ENCODE assay signal across 9 cellular contexts in the genomic region with DNA sequence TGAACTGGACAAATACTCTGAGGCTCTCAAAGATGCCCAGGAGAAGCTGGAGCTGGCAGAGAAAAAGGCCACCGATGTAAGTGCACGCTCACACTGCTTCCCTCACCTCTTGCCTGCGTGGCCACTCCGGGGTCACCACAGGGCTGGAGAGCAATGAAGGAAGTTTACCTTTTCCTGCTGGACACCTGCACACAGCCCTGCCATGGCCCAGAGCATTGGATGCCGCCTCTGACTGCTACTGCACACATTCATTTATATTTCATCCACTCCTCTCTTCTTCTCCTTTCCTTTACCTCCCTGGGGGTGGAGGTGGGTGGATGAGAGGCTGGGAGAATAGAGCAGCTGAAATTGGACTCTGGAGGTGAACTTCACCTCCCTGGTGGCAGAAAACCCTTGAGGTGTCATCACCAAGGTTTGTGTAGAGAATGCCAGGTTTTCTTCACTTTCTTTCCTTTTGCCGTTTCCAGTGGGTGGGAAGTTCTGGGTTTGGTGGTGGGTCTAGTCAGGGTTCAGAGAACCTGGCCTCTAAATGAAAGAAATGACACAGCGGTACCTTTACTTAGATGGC. TPM values are rescaled to one million over a fixed set of nuclear protein-coding genes. Genes with fewer than 3 reads are reported as not detected.
DNase-seq lines count a peak whose midpoint lies in the region; ATAC-seq and TF ChIP-seq lines count a peak whose summit lies in the region.
"Had no signal": no experiment of that assay in that cellular context is flagged by ENCODE, and none has a peak within 500 bp of the region (broad histone marks: within the 10 kb centered on the region; RNA-seq: fewer than 3 reads in every experiment).

No MANE protein-coding gene starts in this region.

- no peak for TF ChIP-seq POLR2A in erythroblast (IDR thresholded peaks at IDR 0.05; ENCODE audit: low read length)

- H3K27me3 ChIP-seq in GM23338 (ENCODE audit: insufficient read depth) (0 out of 2 replicates have a peak, but pooled peaks cover 6% of the 10 kb centered on the region), iPS-15b (ENCODE audit: control insufficient read depth, insufficient read depth, low read length) (peaks cover 5% of the 10 kb centered on the region)

- peaks cover 6% of the 10 kb centered on the region; the same call in 1 of the 2 replicates for H4K20me1 ChIP-seq in GM23338 (replicated peaks; ENCODE audit: insufficient read depth)

- no peaks in the 10 kb centered on the region for H3K9me3 ChIP-seq in iPS-15b (ENCODE audit: control insufficient read depth, insufficient read depth, low read length)

- intact Hi-C loops in activated T-helper 2 cell treated with anti-CD3 and anti-CD28 coated beads, Interferon-gamma antibody, Interleukin-2, Interleukin-4, amounts not matched to agents 10 μg/mL and 5 μg/mL and 100 μg/mL, durations not matched to agents 14 hours and 24 hours and 36 hours (cut with micrococcal nuclease): loop anchor here (10.0 kb wide), 1 partner anchor 151 kb away; no protein-coding TSS in a partner anchor

- peak overlapping the region; percentile 85 for H3K4me3 ChIP-seq in GM23338
- peak overlapping the region; percentile 90 for H3K4me3 ChIP-seq in iPS-15b (ENCODE audit: low read depth, low read length)
- peak overlapping the region; percentile 90 for H3K4me3 ChIP-seq in skeletal muscle cell (ENCODE audit: low read depth, low read length)

- no peaks in the 10 kb centered on the region; the same call in 2 of the 3 replicates for H3K9me3 Mint-ChIP-seq in GM23338
- H3K9me3 Mint-ChIP-seq in activated T-helper 2 cell treated with anti-CD3 and anti-CD28 coated beads, Interferon-gamma antibody, Interleukin-2, Interleukin-4, amounts not matched to agents 10 μg/mL and 5 μg/mL and 100 μg/mL, durations not matched to agents 14 hours and 24 hours and 36 hours: no peaks in the 10 kb centered on the region

- peak overlapping the region; percentile 82 for H3K9ac ChIP-seq in iPS-15b (ENCODE audit: low read depth, low read length)

- TF ChIP-seq CTCF in GM23338 (conservative IDR thresholded peaks at IDR 0.05; ENCODE audit: low read depth in 2 of 2): no peak

- no peaks in the 10 kb centered on the region for H3K9me2 ChIP-seq in GM23338 (ENCODE audit: insufficient read depth)

- no peak for DNase-seq in GM23338 (ENCODE audit: low spot score)
- no peak for DNase-seq in activated T-helper 2 cell treated with anti-CD3 and anti-CD28 coated beads, Interferon-gamma antibody, Interleukin-2, Interleukin-4, amounts not matched to agents 10 μg/mL and 5 μg/mL and 100 μg/mL, durations not matched to agents 14 hours and 24 hours and 36 hours (ENCODE audit: low spot score)
- DNase-seq in skeletal muscle cell (ENCODE audit: low read depth): no peak
- DNase-seq in hepatic stellate cell (ENCODE audit: low spot score): no peak
- DNase-seq in middle frontal gyrus (ENCODE audit: extremely low spot score, low spot score): no peak
- no peak for DNase-seq in erythroblast (lab: John Stamatoyannopoulos, UW)
- DNase-seq: NCI-H2227 treated with DMSO at 0.1 percent for 48 hours had no signal

- peak overlapping the region; percentile 93 for H3K4me2 ChIP-seq in GM23338

- 0 out of 2 replicates have a peak overlapping the region, but pooled peaks have one; percentile 61 for H3K27ac Mint-ChIP-seq in GM23338
- no peak overlapping the region for H3K27ac Mint-ChIP-seq in activated T-helper 2 cell treated with anti-CD3 and anti-CD28 coated beads, Interferon-gamma antibody, Interleukin-2, Interleukin-4, amounts not matched to agents 10 μg/mL and 5 μg/mL and 100 μg/mL, durations not matched to agents 14 hours and 24 hours and 36 hours

- peaks cover 22% of the 10 kb centered on the region for H3K79me2 ChIP-seq in GM23338 (replicated peaks; ENCODE audit: insufficient read depth)

- H3K4me1 ChIP-seq in GM23338 (ENCODE audit: insufficient read depth): peaks cover 39% of the 10 kb centered on the region
- peaks cover 30% of the 10 kb centered on the region for H3K4me1 ChIP-seq in iPS-15b (ENCODE audit: control insufficient read depth, insufficient read depth, low read length)

- peaks cover 39% of the 10 kb centered on the region for H3K27me3 Mint-ChIP-seq in GM23338 (ENCODE audit: insufficient read depth, low read depth, poor library complexity)
- peaks cover 82% of the 10 kb centered on the region for H3K27me3 Mint-ChIP-seq in activated T-helper 2 cell treated with anti-CD3 and anti-CD28 coated beads, Interferon-gamma antibody, Interleukin-2, Interleukin-4, amounts not matched to agents 10 μg/mL and 5 μg/mL and 100 μg/mL, durations not matched to agents 14 hours and 24 hours and 36 hours (ENCODE audit: low read depth)

- no peak overlapping the region for H2AFZ ChIP-seq in GM23338

- ATAC-seq in GM23338 (no peak), HG03095 (IDR thresholded peaks at IDR 0.05; ENCODE audit: unreplicated experiment) (no peak)

- peak overlapping the region; percentile 98 for H3K4me3 Mint-ChIP-seq in GM23338
- H3K4me3 Mint-ChIP-seq in activated T-helper 2 cell treated with anti-CD3 and anti-CD28 coated beads, Interferon-gamma antibody, Interleukin-2, Interleukin-4, amounts not matched to agents 10 μg/mL and 5 μg/mL and 100 μg/mL, durations not matched to agents 14 hours and 24 hours and 36 hours (ENCODE audit: low read depth): peak overlapping the region; percentile 27

- peaks cover 59% of the 10 kb centered on the region for H3K4me1 Mint-ChIP-seq in GM23338
- peaks cover 11% of the 10 kb centered on the region for H3K4me1 Mint-ChIP-seq in activated T-helper 2 cell treated with anti-CD3 and anti-CD28 coated beads, Interferon-gamma antibody, Interleukin-2, Interleukin-4, amounts not matched to agents 10 μg/mL and 5 μg/mL and 100 μg/mL, durations not matched to agents 14 hours and 24 hours and 36 hours (ENCODE audit: low read depth)

- H3K27ac ChIP-seq in GM23338 (ENCODE audit: low read depth): peak overlapping the region; percentile 78

- H3F3A ChIP-seq in GM23338 (replicated peaks; ENCODE audit: low read depth): peaks cover 22% of the 10 kb centered on the region

- peaks cover 49% of the 10 kb centered on the region for H3K36me3 Mint-ChIP-seq in GM23338 (ENCODE audit: low read depth)
- no peaks in the 10 kb centered on the region for H3K36me3 Mint-ChIP-seq in activated T-helper 2 cell treated with anti-CD3 and anti-CD28 coated beads, Interferon-gamma antibody, Interleukin-2, Interleukin-4, amounts not matched to agents 10 μg/mL and 5 μg/mL and 100 μg/mL, durations not matched to agents 14 hours and 24 hours and 36 hours (ENCODE audit: low read depth)

- H3K36me3 ChIP-seq in GM23338 (ENCODE audit: insufficient read depth) (peaks cover 18% of the 10 kb centered on the region; the same call in 1 of the 2 replicates), iPS-15b (ENCODE audit: control insufficient read depth, insufficient read depth, low read length) (peaks cover 7% of the 10 kb centered on the region)

TF ChIP-seq in GM23338, 12 proteins besides CTCF, POLR2A, EP300 and RAD21 (continues in another document):
- no peak for TF ChIP-seq STAT1 (IDR thresholded peaks at IDR 0.05; ENCODE audit: unreplicated experiment)
- no peak for TF ChIP-seq CREB1 (CRISPR knock-in tag; IDR thresholded peaks at IDR 0.05; ENCODE audit: low read depth)
- TF ChIP-seq POLR2AphosphoS5 (IDR thresholded peaks at IDR 0.05; ENCODE audit: low read depth): no peak; the same call in 1 of the 2 replicates
- no peak for TF ChIP-seq ZNF331 (CRISPR knock-in tag; IDR thresholded peaks at IDR 0.05; ENCODE audit: low read depth)
- TF ChIP-seq NANOG (IDR thresholded peaks at IDR 0.05; ENCODE audit: borderline replicate concordance): no peak
- no peak for TF ChIP-seq ZNF114 (CRISPR knock-in tag; IDR thresholded peaks at IDR 0.05)
- TF ChIP-seq JUNB (IDR thresholded peaks at IDR 0.05; ENCODE audit: unreplicated experiment): no peak
- TF ChIP-seq EZH2 (IDR thresholded peaks at IDR 0.05; ENCODE audit: low read depth, unreplicated experiment): no peak
- TF ChIP-seq, protein P1, sequence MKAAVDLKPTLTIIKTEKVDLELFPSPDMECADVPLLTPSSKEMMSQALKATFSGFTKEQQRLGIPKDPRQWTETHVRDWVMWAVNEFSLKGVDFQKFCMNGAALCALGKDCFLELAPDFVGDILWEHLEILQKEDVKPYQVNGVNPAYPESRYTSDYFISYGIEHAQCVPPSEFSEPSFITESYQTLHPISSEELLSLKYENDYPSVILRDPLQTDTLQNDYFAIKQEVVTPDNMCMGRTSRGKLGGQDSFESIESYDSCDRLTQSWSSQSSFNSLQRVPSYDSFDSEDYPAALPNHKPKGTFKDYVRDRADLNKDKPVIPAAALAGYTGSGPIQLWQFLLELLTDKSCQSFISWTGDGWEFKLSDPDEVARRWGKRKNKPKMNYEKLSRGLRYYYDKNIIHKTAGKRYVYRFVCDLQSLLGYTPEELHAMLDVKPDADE (IDR thresholded peaks at IDR 0.05): no peak
- no peak for TF ChIP-seq EZH2phosphoT487 (IDR thresholded peaks at IDR 0.05; ENCODE audit: unreplicated experiment)

RNA-seq across cellular contexts. Expression of a gene that starts 1.6 kb away (rescaled TPM):
- 412 and 449 TPM in 2 replicates for total RNA-seq in GM23338 (2014; rRNA removed; shearing (Covaris generic))
- polyA plus RNA-seq in GM23338 (2016; fragmentation: Nextera tagmentation; extraction: Ambion mirVana): 913 and 929 TPM in 2 replicates
- 11.1 and 13.5 TPM in 2 replicates for total RNA-seq in activated T-helper 2 cell treated with anti-CD3 and anti-CD28 coated beads, Interferon-gamma antibody, Interleukin-2, Interleukin-4, amounts not matched to agents 10 μg/mL and 5 μg/mL and 100 μg/mL, durations not matched to agents 14 hours and 24 hours and 36 hours

Comparison
In these comparisons a context has a peak if more than half of its experiments do, and no peak if none do; other contexts are left out.
1. RNA of a gene that starts 1.6 kb away (total RNA-seq): 412 to 449 TPM in GM23338; 11.1 to 13.5 TPM in activated T-helper 2 cell treated with anti-CD3 and anti-CD28 coated beads, Interferon-gamma antibody, Interleukin-2, Interleukin-4, amounts not matched to agents 10 μg/mL and 5 μg/mL and 100 μg/mL, durations not matched to agents 14 hours and 24 hours and 36 hours; every median in the first group is over 10 times any median in the second.
2. Peak in every context shown above with its lines, with median percentiles within 50 percentile points of each other: H3K4me3 ChIP-seq.